Comparison of ENCODE assay signal across 13 cellular contexts in the genomic region with DNA sequence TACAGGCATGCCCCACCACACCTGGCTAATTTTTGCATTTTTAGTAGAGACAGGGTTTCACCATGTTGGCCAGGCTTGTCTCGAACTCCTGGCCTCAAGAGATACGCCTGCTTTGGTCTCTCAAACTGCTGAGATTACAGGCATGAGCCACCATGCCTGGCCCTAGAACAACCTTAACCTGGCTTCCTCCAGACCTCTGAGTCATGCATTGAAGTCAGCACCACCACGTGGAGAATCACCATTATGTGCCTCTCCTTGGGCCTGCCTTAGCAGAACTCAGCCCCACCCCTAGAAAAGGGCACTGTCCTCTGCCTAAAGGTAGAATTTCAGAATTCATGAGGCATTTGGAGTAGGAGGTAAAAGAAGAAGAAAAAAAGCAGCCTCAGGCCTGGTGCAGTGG. TPM values are rescaled to one million over a fixed set of nuclear protein-coding genes. Genes with fewer than 3 reads are reported as not detected.
A peak's percentile ranks its signal among the peaks of the same experiment; 100 is the strongest.
DNase-seq lines count a peak whose midpoint lies in the region; ATAC-seq and TF ChIP-seq lines count a peak whose summit lies in the region.
"Had no signal": no experiment of that assay in that cellular context is flagged by ENCODE, and none has a peak within 500 bp of the region (broad histone marks: within the 10 kb centered on the region; RNA-seq: fewer than 3 reads in every experiment).

No MANE protein-coding gene starts in this region.

- peak in 1 of 3 donors; percentile 42 for DNase-seq in CD4-positive, CD25-positive, alpha-beta regulatory T cell
- DNase-seq in GM12865 (ENCODE audit: low read depth) (peak; percentile 31), SK-MEL-5 (ENCODE audit: low read depth, low spot score) (peak; percentile 38), esophagus squamous epithelium (lab: John Stamatoyannopoulos, UW) (no peak), NCI-H1930 (lab: John Stamatoyannopoulos, UW) (no peak), glomerular visceral epithelial cell (ENCODE audit: extremely low spot score) (no peak)
- DNase-seq in activated effector memory CD4-positive, alpha-beta T cell treated with Interleukin-2 at 50 U/mL for 16 hours = no peak
- DNase-seq: activated naive CD4-positive, alpha-beta T cell treated with Interleukin-2 at 50 U/mL for 16 hours; CD4-positive, alpha-beta memory T cell; cortex of kidney; NCI-H2227 treated with DMSO at 0.1 percent for 48 hours had no signal

- H3K9me3 Mint-ChIP-seq in CD4-positive, CD25-positive, alpha-beta regulatory T cell = peaks cover 0 to 1% (median 0%) of the 10 kb centered on the region in 7 donors
- H3K9me3 Mint-ChIP-seq: CD4-positive, alpha-beta memory T cell; stimulated activated memory B cell treated with anti-CD40 and anti-IgM and Interleukin-4, amounts not matched to agents 10 μg/mL and 1 μg/mL and 100 μg/mL, for 72 hours had no signal

- no peaks in the 10 kb centered on the region for H3K36me3 ChIP-seq in CD4-positive, CD25-positive, alpha-beta regulatory T cell (ENCODE audit: control insufficient read depth, insufficient read depth, low read length)
- peaks cover 0 to 25% (median 0%) of the 10 kb centered on the region in 3 donors for H3K36me3 ChIP-seq in esophagus squamous epithelium

- H3K27me3 ChIP-seq in CD4-positive, CD25-positive, alpha-beta regulatory T cell (ENCODE audit: control insufficient read depth, insufficient read depth, low read length) = no peaks in the 10 kb centered on the region
- no peaks in the 10 kb centered on the region for H3K27me3 ChIP-seq in esophagus squamous epithelium

- H3K4me1 Mint-ChIP-seq in CD4-positive, CD25-positive, alpha-beta regulatory T cell = peaks cover 0 to 2% (median 0%) of the 10 kb centered on the region in 4 donors
- H3K4me1 Mint-ChIP-seq: CD4-positive, alpha-beta memory T cell; stimulated activated memory B cell treated with anti-CD40 and anti-IgM and Interleukin-4, amounts not matched to agents 10 μg/mL and 1 μg/mL and 100 μg/mL, for 72 hours had no signal

- 27 to 30% methylated on average over 2 to 3 of the region's 3 CpGs for WGBS in esophagus squamous epithelium, 2 donors

- H3K4me3 ChIP-seq in CD4-positive, CD25-positive, alpha-beta regulatory T cell (ENCODE audit: low read depth, low read length) = no peak overlapping the region
- no peak overlapping the region for H3K4me3 ChIP-seq in GM12865 (ENCODE audit: low read depth, low read length)
- H3K4me3 ChIP-seq in esophagus squamous epithelium = no peak overlapping the region

- TF ChIP-seq POLR2A in esophagus squamous epithelium (IDR thresholded peaks at IDR 0.05) = no peak

- H3K4me1 ChIP-seq in CD4-positive, CD25-positive, alpha-beta regulatory T cell (ENCODE audit: control insufficient read depth, insufficient read depth, low read length, poor library complexity, severe bottlenecking) = no peaks in the 10 kb centered on the region
- peaks cover 0 to 26% (median 0%) of the 10 kb centered on the region in 3 donors for H3K4me1 ChIP-seq in esophagus squamous epithelium

- in situ Hi-C loops in SK-MEL-5 (cut with HindIII; ENCODE audit: low pct_unique_long_range_greater_than_20kb, low sequenced_read_pairs) = no loop called here

- H3K4me3 Mint-ChIP-seq in CD4-positive, CD25-positive, alpha-beta regulatory T cell = no peak overlapping the region
- H3K4me3 Mint-ChIP-seq: CD4-positive, alpha-beta memory T cell; stimulated activated memory B cell treated with anti-CD40 and anti-IgM and Interleukin-4, amounts not matched to agents 10 μg/mL and 1 μg/mL and 100 μg/mL, for 72 hours had no signal

- H3K9me3 ChIP-seq in CD4-positive, CD25-positive, alpha-beta regulatory T cell (ENCODE audit: control insufficient read depth in 2 of 2, low read length in 2 of 2) = no peaks in the 10 kb centered on the region
- no peaks in the 10 kb centered on the region for H3K9me3 ChIP-seq in esophagus squamous epithelium

- peak; percentile 66 to 75 for ATAC-seq in CD4-positive, CD25-positive, alpha-beta regulatory T cell (ENCODE audit: low read depth in 2 of 2)
- ATAC-seq in GM19397 (IDR thresholded peaks at IDR 0.05; ENCODE audit: unreplicated experiment) = no peak
- ATAC-seq: stimulated activated memory B cell treated with anti-CD40 and anti-IgM and Interleukin-4, amounts not matched to agents 10 μg/mL and 1 μg/mL and 100 μg/mL, for 72 hours had no signal

- intact Hi-C loops in esophagus squamous epithelium (cut with DNase I) = no loop called here

- peaks cover 5% of the 10 kb centered on the region for H3K27me3 Mint-ChIP-seq in CD4-positive, CD25-positive, alpha-beta regulatory T cell
- H3K27me3 Mint-ChIP-seq: CD4-positive, alpha-beta memory T cell; stimulated activated memory B cell treated with anti-CD40 and anti-IgM and Interleukin-4, amounts not matched to agents 10 μg/mL and 1 μg/mL and 100 μg/mL, for 72 hours had no signal

- no peak overlapping the region for H3K27ac ChIP-seq in CD4-positive, CD25-positive, alpha-beta regulatory T cell (ENCODE audit: insufficient read depth, low read length, poor library complexity, severe bottlenecking)
- H3K27ac ChIP-seq in esophagus squamous epithelium = peak overlapping the region in 3 of 4 donors; percentile 14 to 53 (median 33)

- no peak overlapping the region for H3K27ac Mint-ChIP-seq in CD4-positive, CD25-positive, alpha-beta regulatory T cell
- H3K27ac Mint-ChIP-seq: CD4-positive, alpha-beta memory T cell; stimulated activated memory B cell treated with anti-CD40 and anti-IgM and Interleukin-4, amounts not matched to agents 10 μg/mL and 1 μg/mL and 100 μg/mL, for 72 hours had no signal

- TF ChIP-seq CTCF in GM12865 (IDR thresholded peaks at IDR 0.05; ENCODE audit: insufficient read depth, low read depth, low read length, missing control alignments) (no peak), esophagus squamous epithelium (IDR thresholded peaks at IDR 0.05) (no peak)

- H3K36me3 Mint-ChIP-seq in CD4-positive, CD25-positive, alpha-beta regulatory T cell = peaks cover 7% of the 10 kb centered on the region
- H3K36me3 Mint-ChIP-seq: stimulated activated memory B cell treated with anti-CD40 and anti-IgM and Interleukin-4, amounts not matched to agents 10 μg/mL and 1 μg/mL and 100 μg/mL, for 72 hours had no signal

RNA-seq across cellular contexts. Expression of gene LIMA1, which starts 49.0 kb away (rescaled TPM):
- 19.0 TPM for total RNA-seq in CD4-positive, CD25-positive, alpha-beta regulatory T cell
- 10 to 100 TPM; 14.3 to 19.3 (median 17.6) TPM for polyA plus RNA-seq in CD4-positive, CD25-positive, alpha-beta regulatory T cell
- total RNA-seq in SK-MEL-5 (2014; rRNA removed; shearing (Covaris generic)) = 48.5 and 53.5 TPM in 2 replicates
- polyA plus RNA-seq in SK-MEL-5 (2015; cell fraction: cytosol; rRNA removed) = 33.8 and 46.0 TPM in 2 replicates
- polyA plus RNA-seq in SK-MEL-5 (2015; cell fraction: nucleus; rRNA removed) = 26.3 and 36.6 TPM in 2 replicates
- total RNA-seq in esophagus squamous epithelium = 10 to 100 TPM; 48.0 to 70.0 (median 62.7) TPM

Comparison
In these comparisons a context has a peak if more than half of its experiments do, and no peak if none do; other contexts are left out.
1. DNase-seq: peak in GM12865 (single experiment) and SK-MEL-5 (single experiment); none in esophagus squamous epithelium (single experiment), NCI-H1930 (0 of 2), activated effector memory CD4-positive, alpha-beta T cell treated with Interleukin-2 at 50 U/mL for 16 hours (single experiment) and glomerular visceral epithelial cell (single experiment).